Comparison of ENCODE assay signal across 19 cellular contexts in the genomic region with DNA sequence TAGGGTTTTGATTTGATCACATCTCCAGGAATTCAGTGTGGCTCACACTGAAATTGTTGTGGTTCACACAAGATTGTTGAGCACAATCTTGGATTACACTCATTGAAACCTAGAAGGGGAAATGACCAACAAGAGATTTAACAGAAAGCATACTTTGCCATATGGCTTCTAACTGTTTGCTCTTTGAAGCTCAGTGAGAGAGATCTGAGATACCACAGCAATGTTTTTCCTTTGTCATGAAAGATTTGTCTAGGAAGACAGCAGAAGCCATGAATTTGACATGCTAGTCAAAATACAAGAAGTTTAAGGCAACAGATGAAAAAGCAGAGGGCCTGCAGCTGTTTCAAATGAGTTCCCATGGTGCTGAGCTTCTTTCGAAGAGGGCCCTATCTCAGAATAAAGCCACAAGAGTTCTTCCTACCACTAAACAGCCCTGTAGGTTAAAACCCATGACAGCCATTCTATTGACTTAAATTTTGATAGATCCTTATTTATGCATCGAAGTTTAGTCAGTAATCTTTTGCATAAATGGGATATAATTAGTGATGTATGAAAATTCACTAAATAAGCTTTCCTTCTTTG.
"Had no signal": no experiment of that assay in that cellular context is flagged by ENCODE, and none has a peak within 500 bp of the region (broad histone marks: within the 10 kb centered on the region; RNA-seq: fewer than 3 reads in every experiment).

No MANE protein-coding gene starts in this region.

- H3K27me3 ChIP-seq: breast epithelium, right atrium auricular region, transverse colon had no signal

- H3K4me1 Mint-ChIP-seq: T-cell had no signal

- ATAC-seq: activated CD8-positive, alpha-beta T cell treated with anti-CD3 and anti-CD28 coated beads, Interleukin-2, amount 10 ng/mL, durations not matched to agents 7 days and 5 days; left ventricle myocardium superior; stimulated activated naive B cell treated with anti-CD40 and anti-IgM and Interleukin-4, amounts not matched to agents 10 μg/mL and 1 μg/mL and 100 μg/mL, for 72 hours; T-cell had no signal

- H3K4me3 Mint-ChIP-seq: activated CD8-positive, alpha-beta T cell treated with anti-CD3 and anti-CD28 coated beads, Interleukin-2, amount 10 ng/mL, durations not matched to agents 7 days and 5 days; endodermal cell; stimulated activated naive B cell treated with anti-CD40 and anti-IgM and Interleukin-4, amounts not matched to agents 10 μg/mL and 1 μg/mL and 100 μg/mL, for 72 hours; T-cell had no signal

- H3K4me1 ChIP-seq: breast epithelium, transverse colon had no signal

- H3K27me3 Mint-ChIP-seq: stimulated activated naive B cell treated with anti-CD40 and anti-IgM and Interleukin-4, amounts not matched to agents 10 μg/mL and 1 μg/mL and 100 μg/mL, for 72 hours had no signal

- H3K9me3 Mint-ChIP-seq: endodermal cell; stimulated activated naive B cell treated with anti-CD40 and anti-IgM and Interleukin-4, amounts not matched to agents 10 μg/mL and 1 μg/mL and 100 μg/mL, for 72 hours; T-cell had no signal

- H3K36me3 Mint-ChIP-seq: stimulated activated naive B cell treated with anti-CD40 and anti-IgM and Interleukin-4, amounts not matched to agents 10 μg/mL and 1 μg/mL and 100 μg/mL, for 72 hours; T-cell had no signal

- DNase-seq: activated CD4-positive, alpha-beta T cell treated with anti-CD3 and anti-CD28 coated beads for 4 hours; activated CD8-positive, alpha-beta memory T cell treated with anti-CD3 and anti-CD28 coated beads, Interleukin-2, amount 50 U/mL, for 48 hours; activated CD8-positive, alpha-beta T cell treated with anti-CD3 and anti-CD28 coated beads, Interleukin-2, amount 10 ng/mL, durations not matched to agents 7 days and 5 days; activated naive CD4-positive, alpha-beta T cell treated with anti-CD3 and anti-CD28 coated beads, Interleukin-2, amount 50 U/mL, for 16 hours; amniotic stem cell; endodermal cell; erythroblast; foreskin melanocyte; head of caudate nucleus; islet precursor cell; left ventricle myocardium superior; mesendoderm; posterior cingulate gyrus; stimulated activated CD4-positive, alpha-beta T cell treated with anti-CD3 and anti-CD28 coated beads, Interleukin-1b, Interleukin-23, amount 100 ng/mL, for 48 hours; stimulated activated naive B cell treated with anti-CD40 and anti-IgM and Interleukin-4, amounts not matched to agents 10 μg/mL and 1 μg/mL and 100 μg/mL, for 72 hours; T-cell; transverse colon had no signal

- H3K27ac ChIP-seq: breast epithelium, right atrium auricular region, transverse colon had no signal

- H3K4me3 ChIP-seq: breast epithelium, right atrium auricular region, transverse colon had no signal

- H3K36me3 ChIP-seq: breast epithelium, right atrium auricular region, transverse colon had no signal

- H3K27ac Mint-ChIP-seq: activated CD8-positive, alpha-beta T cell treated with anti-CD3 and anti-CD28 coated beads, Interleukin-2, amount 10 ng/mL, durations not matched to agents 7 days and 5 days; endodermal cell; stimulated activated naive B cell treated with anti-CD40 and anti-IgM and Interleukin-4, amounts not matched to agents 10 μg/mL and 1 μg/mL and 100 μg/mL, for 72 hours; T-cell had no signal

- H3K9me3 ChIP-seq: breast epithelium, right atrium auricular region, transverse colon had no signal
